Comparison of ENCODE assay signal across 8 cellular contexts in genomic region chr2:60674524-60675165, GRCh38.
A peak's percentile ranks its signal among the peaks of the same experiment; 100 is the strongest.
DNase-seq lines count a peak whose midpoint lies in the region; ATAC-seq and TF ChIP-seq lines count a peak whose summit lies in the region.

No MANE protein-coding gene starts in this region.

- no peaks in the 10 kb centered on the region for H3K36me3 ChIP-seq in BE2C

- H3K27me3 ChIP-seq in BE2C, result no peaks in the 10 kb centered on the region

- TF ChIP-seq CTCF in BE2C (IDR thresholded peaks at IDR 0.05; ENCODE audit: low read depth, low read length) (peak; percentile 80), cardiac fibroblast (IDR thresholded peaks at IDR 0.05; ENCODE audit: low read depth, low read length) (peak; percentile 98)

- H3K4me1 ChIP-seq in BE2C, result no peaks in the 10 kb centered on the region

- H3K9me3 ChIP-seq in BE2C, result no peaks in the 10 kb centered on the region

- ATAC-seq in GM19025 (IDR thresholded peaks at IDR 0.05; ENCODE audit: low read depth, unreplicated experiment), result peak; percentile 98
- peak; percentile 98 for ATAC-seq in HG03139 (IDR thresholded peaks at IDR 0.05; ENCODE audit: unreplicated experiment)

- H3K4me3 ChIP-seq in BE2C (ENCODE audit: low read depth, low read length) (no peak overlapping the region), cardiac fibroblast (replicated peaks in 1 of 2; ENCODE audit: low read depth in 2 of 2, low read length in 2 of 2) (no peak overlapping the region)

- DNase-seq in BE2C (peak; percentile 77), NCI-H345 treated with DMSO at 0.1 percent for 48 hours (lab: John Stamatoyannopoulos, UW; ENCODE audit: unreplicated experiment) (peak; percentile 36), cardiac fibroblast (ENCODE audit: low read depth in 2 of 2) (peak; percentile 72 to 75), kidney glomerular epithelial cell (lab: John Stamatoyannopoulos, UW) (peak; percentile 27)
- DNase-seq in activated CD4-positive, CD25-positive, alpha-beta regulatory T cell (lab: John Stamatoyannopoulos, UW), result peak; percentile 67 to 76 (median 68)
- DNase-seq in stimulated activated CD4-positive, alpha-beta T cell treated with anti-CD3 and anti-CD28 coated beads, Interleukin-2, amount 100 ng/mL, for 4 hours (ENCODE audit: low read depth), result peak; percentile 55

Comparison
In these comparisons a context has a peak if more than half of its experiments do, and no peak if none do; other contexts are left out.
1. DNase-seq: peak in every context shown above with its lines; median percentile 77 in BE2C; 74 in cardiac fibroblast; 68 in activated CD4-positive, CD25-positive, alpha-beta regulatory T cell; 55 in stimulated activated CD4-positive, alpha-beta T cell treated with anti-CD3 and anti-CD28 coated beads, Interleukin-2, amount 100 ng/mL, for 4 hours; 36 in NCI-H345 treated with DMSO at 0.1 percent for 48 hours; 27 in kidney glomerular epithelial cell.